18 cellular contexts compared by ENCODE assay signal in the genomic region with DNA sequence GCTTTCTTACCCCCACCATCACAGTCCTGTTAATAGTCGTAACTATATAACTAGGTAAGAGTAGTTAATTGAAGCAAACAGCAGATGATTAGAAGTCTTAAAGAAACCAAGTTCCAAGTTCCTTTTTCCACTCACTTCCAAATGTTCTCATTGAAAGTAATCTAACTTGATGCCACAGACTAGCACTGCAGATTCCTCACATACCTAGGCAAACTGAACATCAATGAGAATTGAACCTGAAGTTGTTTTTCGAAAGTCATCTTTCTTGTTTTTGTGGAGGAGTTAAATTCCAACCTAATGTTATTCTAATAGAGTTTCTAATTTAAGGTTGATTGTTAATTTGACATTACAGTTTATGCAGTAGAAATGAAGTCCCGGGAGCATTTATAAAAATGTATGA. TPM values are rescaled to one million over a fixed set of nuclear protein-coding genes. Genes with fewer than 3 reads are reported as not detected.
"Had no signal": no experiment of that assay in that cellular context is flagged by ENCODE, and none has a peak within 500 bp of the region (broad histone marks: within the 10 kb centered on the region; RNA-seq: fewer than 3 reads in every experiment).

No MANE protein-coding gene starts in this region.

- H3K27ac Mint-ChIP-seq: activated naive CD4-positive, alpha-beta T cell treated with anti-CD3 and anti-CD28 coated beads, Interleukin-2, amount 10 ng/mL, durations not matched to agents 7 days and 5 days; naive thymus-derived CD8-positive, alpha-beta T cell had no signal

- H3K36me3 ChIP-seq: cardiac muscle cell, suprapubic skin had no signal

- H3K9me3 Mint-ChIP-seq: activated naive CD4-positive, alpha-beta T cell treated with anti-CD3 and anti-CD28 coated beads, Interleukin-2, amount 10 ng/mL, durations not matched to agents 7 days and 5 days had no signal

- H3K27ac ChIP-seq: dorsolateral prefrontal cortex, suprapubic skin had no signal

- DNase-seq: activated CD4-positive, alpha-beta T cell treated with anti-CD3 and anti-CD28 coated beads for 1 hour; activated CD4-positive, alpha-beta T cell treated with anti-CD3 and anti-CD28 coated beads, Interleukin-2, amount 50 U/mL, for 48 hours; activated naive CD4-positive, alpha-beta T cell treated with anti-CD3 and anti-CD28 coated beads, Interleukin-2, amount 10 ng/mL, durations not matched to agents 7 days and 5 days; activated T-cell treated with anti-CD3 and anti-CD28 coated beads, Interleukin-2, amount 50 U/mL, for 1 hour; dorsolateral prefrontal cortex; glutamatergic neuron; left cardiac atrium; naive thymus-derived CD8-positive, alpha-beta T cell; posterior cingulate gyrus; right cardiac atrium; small intestine; stimulated activated CD4-positive, alpha-beta T cell treated with anti-CD3 and anti-CD28 coated beads, Interleukin-4, amount 100 ng/mL, for 24 hours; stimulated activated naive CD4-positive, alpha-beta T cell had no signal

- H3K9me3 ChIP-seq: suprapubic skin had no signal

- H3K36me3 Mint-ChIP-seq: activated naive CD4-positive, alpha-beta T cell treated with anti-CD3 and anti-CD28 coated beads, Interleukin-2, amount 10 ng/mL, durations not matched to agents 7 days and 5 days; naive thymus-derived CD8-positive, alpha-beta T cell had no signal

- ATAC-seq: esophagus mucosa; left cardiac atrium; naive thymus-derived CD8-positive, alpha-beta T cell; right cardiac atrium had no signal

- H3K4me3 Mint-ChIP-seq: activated naive CD4-positive, alpha-beta T cell treated with anti-CD3 and anti-CD28 coated beads, Interleukin-2, amount 10 ng/mL, durations not matched to agents 7 days and 5 days; naive thymus-derived CD8-positive, alpha-beta T cell had no signal

- H3K4me3 ChIP-seq: cardiac muscle cell, dorsolateral prefrontal cortex, lung, suprapubic skin had no signal

RNA-seq across cellular contexts. Expression of gene PRKG1, which starts 5.5 kb away (rescaled TPM):
- total RNA-seq: naive thymus-derived CD8-positive, alpha-beta T cell; T-helper 1 cell treated with Interleukin-12 subunit alpha and Interleukin-12 subunit beta and Interleukin-4 antibody, amounts not matched to agents 30 ng/mL and 1 ng/mL, for 36 hours had no signal
- polyA plus RNA-seq: naive thymus-derived CD8-positive, alpha-beta T cell had no signal
